In genomic region chr10:7856685-7857084, GRCh38 we compare ENCODE assay signal across 11 cellular contexts.
"Had no signal": no experiment of that assay in that cellular context is flagged by ENCODE, and none has a peak within 500 bp of the region (broad histone marks: within the 10 kb centered on the region; RNA-seq: fewer than 3 reads in every experiment).

No MANE protein-coding gene starts in this region.

- H3K4me3 Mint-ChIP-seq: activated CD8-positive, alpha-beta T cell treated with anti-CD3 and anti-CD28 coated beads for 36 hours; activated T-helper 1 cell treated with anti-CD3 and anti-CD28 coated beads, Interleukin-12 subunit alpha, Interleukin-12 subunit beta, Interleukin-2, Interleukin-4 antibody, amounts not matched to agents 30 ng/mL and 10 ng/mL and 1 ng/mL, durations not matched to agents 14 hours and 24 hours and 36 hours; natural killer cell treated with Interleukin-12 subunit alpha and Interleukin-12 subunit beta and Interleukin-15 and Interleukin-18, amount 100 ng/mL, for 72 hours had no signal

- DNase-seq: activated CD8-positive, alpha-beta memory T cell treated with anti-CD3 and anti-CD28 coated beads, Interleukin-2, amount 50 U/mL, for 4 hours; activated CD8-positive, alpha-beta T cell treated with anti-CD3 and anti-CD28 coated beads for 36 hours; activated naive CD4-positive, alpha-beta T cell; aorta; left cardiac atrium; lower lobe of right lung; stomach; T-helper 9 cell had no signal

- H3K4me3 ChIP-seq: gastroesophageal sphincter, lower lobe of right lung had no signal

- H3K36me3 ChIP-seq: lower lobe of right lung, stomach had no signal

- H3K27me3 ChIP-seq: gastroesophageal sphincter, stomach had no signal

- H3K27ac Mint-ChIP-seq: activated CD8-positive, alpha-beta T cell treated with anti-CD3 and anti-CD28 coated beads for 36 hours; activated T-helper 1 cell treated with anti-CD3 and anti-CD28 coated beads, Interleukin-12 subunit alpha, Interleukin-12 subunit beta, Interleukin-2, Interleukin-4 antibody, amounts not matched to agents 30 ng/mL and 10 ng/mL and 1 ng/mL, durations not matched to agents 14 hours and 24 hours and 36 hours; natural killer cell treated with Interleukin-12 subunit alpha and Interleukin-12 subunit beta and Interleukin-15 and Interleukin-18, amount 100 ng/mL, for 72 hours had no signal

- H3K27me3 Mint-ChIP-seq: activated CD8-positive, alpha-beta T cell treated with anti-CD3 and anti-CD28 coated beads for 36 hours; natural killer cell treated with Interleukin-12 subunit alpha and Interleukin-12 subunit beta and Interleukin-15 and Interleukin-18, amount 100 ng/mL, for 72 hours had no signal
